ENCODE assay signal across 8 cellular contexts in genomic region chr5:134503088-134503936, GRCh38. TPM values are rescaled to one million over a fixed set of nuclear protein-coding genes. Genes with fewer than 3 reads are reported as not detected.
DNase-seq lines count a peak whose midpoint lies in the region; ATAC-seq and TF ChIP-seq lines count a peak whose summit lies in the region.

No MANE protein-coding gene starts in this region.

- DNase-seq in AG08396 (ENCODE audit: low spot score) (peak; percentile 87), astrocyte of the hippocampus (ENCODE audit: low read depth, low spot score) (peak; percentile 98), kidney epithelial cell (ENCODE audit: low read depth) (peak; percentile 99), HEK293T (ENCODE audit: extremely low spot score) (no peak)
- peak; percentile 87 for DNase-seq in T-helper 2 cell treated with Interferon-gamma antibody and Interleukin-4, amounts not matched to agents 5 μg/mL and 100 μg/mL, for 36 hours (ENCODE audit: low spot score)
- peak; percentile 69 for DNase-seq in stimulated activated CD4-positive, alpha-beta T cell treated with anti-CD3 and anti-CD28 coated beads, Interleukin-4, amount 100 ng/mL, for 24 hours

- TF ChIP-seq CTCF in kidney epithelial cell (IDR thresholded peaks at IDR 0.05; ENCODE audit: insufficient read depth, low read length, poor library complexity, severe bottlenecking): no peak

- CTCF ChIA-PET in HEK293T (lab: Yijun Ruan, JAX): no interaction called here

- POLR2A ChIA-PET in HEK293T (lab: Yijun Ruan, JAX): no interaction called here

- no peaks in the 10 kb centered on the region for H3K36me3 Mint-ChIP-seq in T-helper 2 cell treated with Interferon-gamma antibody and Interleukin-4, amounts not matched to agents 5 μg/mL and 100 μg/mL, for 36 hours (ENCODE audit: low read depth)

- peak overlapping the region; percentile 74 for H3K4me3 Mint-ChIP-seq in T-helper 2 cell treated with Interferon-gamma antibody and Interleukin-4, amounts not matched to agents 5 μg/mL and 100 μg/mL, for 36 hours

- H3K4me3 ChIP-seq in kidney epithelial cell (ENCODE audit: low read depth, low read length): no peak overlapping the region

- H3K4me1 Mint-ChIP-seq in T-helper 2 cell treated with Interferon-gamma antibody and Interleukin-4, amounts not matched to agents 5 μg/mL and 100 μg/mL, for 36 hours (ENCODE audit: low read depth): peaks cover 34% of the 10 kb centered on the region

- no peaks in the 10 kb centered on the region for H3K36me3 ChIP-seq in kidney epithelial cell (ENCODE audit: control insufficient read depth, insufficient read depth, low read length)

- H3K27ac Mint-ChIP-seq in T-helper 2 cell treated with Interferon-gamma antibody and Interleukin-4, amounts not matched to agents 5 μg/mL and 100 μg/mL, for 36 hours: peak overlapping the region; percentile 96

- no peaks in the 10 kb centered on the region for H3K27me3 Mint-ChIP-seq in T-helper 2 cell treated with Interferon-gamma antibody and Interleukin-4, amounts not matched to agents 5 μg/mL and 100 μg/mL, for 36 hours (ENCODE audit: low read depth)

- no peaks in the 10 kb centered on the region for H3K27me3 ChIP-seq in kidney epithelial cell (ENCODE audit: control insufficient read depth, insufficient read depth, low read length)

- ATAC-seq in GM19397 (IDR thresholded peaks at IDR 0.05; ENCODE audit: unreplicated experiment): peak; percentile 68
- ATAC-seq in HG03558 (IDR thresholded peaks at IDR 0.05; ENCODE audit: extremely low read depth, unreplicated experiment): peak; percentile 74

- H3K9me3 Mint-ChIP-seq in T-helper 2 cell treated with Interferon-gamma antibody and Interleukin-4, amounts not matched to agents 5 μg/mL and 100 μg/mL, for 36 hours: no peaks in the 10 kb centered on the region

TF ChIP-seq in HEK293T, 16 proteins besides CTCF, POLR2A, EP300 and RAD21:
- no peak for TF ChIP-seq NFRKB (IDR thresholded peaks at IDR 0.05)
- TF ChIP-seq L3MBTL2 (conservative IDR thresholded peaks at IDR 0.05): no peak
- TF ChIP-seq ELF4 (IDR thresholded peaks at IDR 0.05): no peak
- TF ChIP-seq SP1 (IDR thresholded peaks at IDR 0.05): no peak
- TF ChIP-seq FOXK2 (IDR thresholded peaks at IDR 0.05): no peak
- TF ChIP-seq FOXM1 (IDR thresholded peaks at IDR 0.05; ENCODE audit: borderline replicate concordance): no peak
- no peak for TF ChIP-seq ARNT (IDR thresholded peaks at IDR 0.05)

RNA-seq across cellular contexts. Expression of gene JADE2, which starts 22.2 kb away (rescaled TPM):
- total RNA-seq in kidney epithelial cell: 13.5 and 20.8 TPM in 2 replicates
